12 cellular contexts compared by ENCODE assay signal in genomic region chr2:86393521-86394490, GRCh38. TPM values are rescaled to one million over a fixed set of nuclear protein-coding genes. Genes with fewer than 3 reads are reported as not detected.
DNase-seq lines count a peak whose midpoint lies in the region; ATAC-seq and TF ChIP-seq lines count a peak whose summit lies in the region.
"Had no signal": no experiment of that assay in that cellular context is flagged by ENCODE, and none has a peak within 500 bp of the region (broad histone marks: within the 10 kb centered on the region; RNA-seq: fewer than 3 reads in every experiment).

No MANE protein-coding gene starts in this region.

- H3K27ac ChIP-seq in mammary epithelial cell (ENCODE audit: insufficient read depth, low read depth, low read length) = no peak overlapping the region
- H3K27ac ChIP-seq in gastroesophageal sphincter = no peak overlapping the region
- H3K27ac ChIP-seq: thoracic aorta had no signal

- H3K4me3 ChIP-seq in mammary epithelial cell (replicated peaks in 1 of 3; ENCODE audit: insufficient read depth in 1 of 3, low read depth in 2 of 3, low read length in 3 of 3) = no peak overlapping the region
- no peak overlapping the region for H3K4me3 ChIP-seq in mucosa of stomach (ENCODE audit: low read length)
- no peak overlapping the region for H3K4me3 ChIP-seq in gastroesophageal sphincter
- H3K4me3 ChIP-seq: thoracic aorta had no signal

- CTCF ChIA-PET in mammary epithelial cell (lab: Charles Lee; ENCODE audit: low non-redundant PET) = interaction anchor here (0.6 kb wide), 1 partner anchor 206 kb away, joined by 4 read pairs; no protein-coding TSS in a partner anchor

- peaks cover 2% of the 10 kb centered on the region for H3K4me1 Mint-ChIP-seq in T-helper 17 cell

- H3K4me1 ChIP-seq in mammary epithelial cell (ENCODE audit: insufficient read depth, low read length) (peaks cover 13% of the 10 kb centered on the region), mucosa of stomach (ENCODE audit: control insufficient read depth, insufficient read depth, low read length) (peaks cover 15% of the 10 kb centered on the region), gastroesophageal sphincter (peaks cover 0 to 8% (median 0%) of the 10 kb centered on the region in 3 donors)

- no peak overlapping the region for H3K9ac ChIP-seq in mammary epithelial cell (ENCODE audit: insufficient read depth, low read length)
- peak overlapping the region; percentile 19 for H3K9ac ChIP-seq in mucosa of stomach (ENCODE audit: low read length)

- H3K4me2 ChIP-seq in mammary epithelial cell (ENCODE audit: insufficient read depth, low read depth, low read length) = peak overlapping the region; percentile 23

- no peaks in the 10 kb centered on the region for H3K27me3 ChIP-seq in mammary epithelial cell (ENCODE audit: insufficient read depth, low read length)
- H3K27me3 ChIP-seq in mucosa of stomach (ENCODE audit: control insufficient read depth, insufficient read depth, low read length) = no peaks in the 10 kb centered on the region
- H3K27me3 ChIP-seq in gastroesophageal sphincter = no peaks in the 10 kb centered on the region

- 56% methylated on average over 1 of the region's 1 CpG for WGBS in mammary epithelial cell (ENCODE audit: low coverage, missing lambda C conversion rate)
- WGBS in gastroesophageal sphincter (ENCODE audit: low coverage in 1 of 2), 2 donors = 50 to 60% methylated on average over 1 of the region's 1 CpG

- H2AFZ ChIP-seq in mammary epithelial cell (ENCODE audit: low read depth, low read length) = no peak overlapping the region

- in situ Hi-C loops in mammary epithelial cell (cut with MboI; ENCODE audit: low sequenced_read_pairs in 2 of 2) = no loop called here

- ATAC-seq in GM18505 (IDR thresholded peaks at IDR 0.05; ENCODE audit: unreplicated experiment) (no peak), T-helper 17 cell (no peak), gastroesophageal sphincter (no peak)
- ATAC-seq: activated CD8-positive, alpha-beta memory T cell treated with anti-CD3 and anti-CD28 coated beads, Interleukin-2, amount 10 ng/mL, durations not matched to agents 7 days and 5 days had no signal

- TF ChIP-seq POLR2A in GM18505 (IDR thresholded peaks at IDR 0.05; ENCODE audit: borderline replicate concordance, extremely low read depth, insufficient read depth, insufficient read length) (no peak), gastroesophageal sphincter (IDR thresholded peaks at IDR 0.05) (no peak)

- H3K36me3 ChIP-seq in mammary epithelial cell (ENCODE audit: insufficient read depth, low read length) = no peaks in the 10 kb centered on the region
- H3K36me3 ChIP-seq in mucosa of stomach (ENCODE audit: control insufficient read depth, insufficient read depth, low read length) = no peaks in the 10 kb centered on the region
- no peaks in the 10 kb centered on the region for H3K36me3 ChIP-seq in gastroesophageal sphincter
- H3K36me3 ChIP-seq: thoracic aorta had no signal

- no peaks in the 10 kb centered on the region for H3K79me2 ChIP-seq in mammary epithelial cell (ENCODE audit: insufficient read depth, low read length)

- no peak overlapping the region for H3K27ac Mint-ChIP-seq in T-helper 17 cell
- H3K27ac Mint-ChIP-seq: activated CD8-positive, alpha-beta memory T cell treated with anti-CD3 and anti-CD28 coated beads, Interleukin-2, amount 10 ng/mL, durations not matched to agents 7 days and 5 days had no signal

- peaks cover 1% of the 10 kb centered on the region for H3K36me3 Mint-ChIP-seq in T-helper 17 cell (ENCODE audit: low read depth)
- H3K36me3 Mint-ChIP-seq: activated CD8-positive, alpha-beta memory T cell treated with anti-CD3 and anti-CD28 coated beads, Interleukin-2, amount 10 ng/mL, durations not matched to agents 7 days and 5 days had no signal

- no peak overlapping the region for H3K4me3 Mint-ChIP-seq in T-helper 17 cell
- H3K4me3 Mint-ChIP-seq: activated CD8-positive, alpha-beta memory T cell treated with anti-CD3 and anti-CD28 coated beads, Interleukin-2, amount 10 ng/mL, durations not matched to agents 7 days and 5 days had no signal

- TF ChIP-seq EP300 in gastroesophageal sphincter (IDR thresholded peaks at IDR 0.05) = no peak

- peak; percentile 51 for DNase-seq in DMS79 treated with DMSO at 0.1 percent for 48 hours (lab: John Stamatoyannopoulos, UW)
- peak; percentile 83 for DNase-seq in M059J (ENCODE audit: low read depth)
- DNase-seq in mammary epithelial cell = peak; percentile 77
- DNase-seq in T-helper 17 cell = no peak
- no peak for DNase-seq in RPMI8226
- DNase-seq: activated CD8-positive, alpha-beta memory T cell treated with anti-CD3 and anti-CD28 coated beads, Interleukin-2, amount 10 ng/mL, durations not matched to agents 7 days and 5 days; head of caudate nucleus; NCI-H2029 treated with DMSO at 0.1 percent for 48 hours had no signal

- no TSS peak for BruUV-seq in mammary epithelial cell (replicated peaks; lab: Mats Ljungman, UMichigan)

- TF ChIP-seq CTCF in mammary epithelial cell (conservative IDR thresholded peaks at IDR 0.05 in 1 of 2, IDR thresholded peaks at IDR 0.05 in 1 of 2; ENCODE audit: extremely low read depth in 1 of 2, insufficient read depth in 1 of 2, low read depth in 1 of 2, low read length in 2 of 2) (no peak), gastroesophageal sphincter (IDR thresholded peaks at IDR 0.05) (no peak)

- H3K27me3 Mint-ChIP-seq in T-helper 17 cell = peaks cover 27% of the 10 kb centered on the region

- intact Hi-C loops in mammary epithelial cell (cut with micrococcal nuclease) = no loop called here

- H4K20me1 ChIP-seq in mammary epithelial cell (ENCODE audit: insufficient read depth, low read length) = no peaks in the 10 kb centered on the region

- no peaks in the 10 kb centered on the region for H3K9me3 ChIP-seq in mammary epithelial cell (replicated peaks; ENCODE audit: insufficient read depth, low read length)
- H3K9me3 ChIP-seq in mucosa of stomach (ENCODE audit: control insufficient read depth, low read length) = no peaks in the 10 kb centered on the region
- no peaks in the 10 kb centered on the region for H3K9me3 ChIP-seq in T-helper 17 cell (ENCODE audit: control insufficient read depth, low read length, poor library complexity, severe bottlenecking)
- no peaks in the 10 kb centered on the region for H3K9me3 ChIP-seq in gastroesophageal sphincter
- H3K9me3 ChIP-seq: thoracic aorta had no signal

- dilution Hi-C loops in mammary epithelial cell (cut with HindIII; ENCODE audit: low sequenced_read_pairs) = no loop called here

RNA-seq across cellular contexts. Expression of gene KDM3A, which starts 47.4 kb away (rescaled TPM):
- 9.6 and 22.8 TPM in 2 replicates for total RNA-seq in M059J (2014; rRNA removed; shearing (Covaris generic))
- 10 to 100 TPM; 20.0 to 29.5 TPM for total RNA-seq in mammary epithelial cell
- 15.4 TPM for polyA plus RNA-seq in mammary epithelial cell
- polyA minus RNA-seq in mammary epithelial cell = 22.5 TPM
- total RNA-seq in T-helper 17 cell = 100 to 1,000 TPM; 156 to 161 TPM
- total RNA-seq in gastroesophageal sphincter = 10 to 100 TPM; 40.5 to 81.8 (median 63.2) TPM

RNA-seq across cellular contexts. Expression of gene REEP1, which starts 56.4 kb away (rescaled TPM):
- total RNA-seq in M059J (2014; rRNA removed; shearing (Covaris generic)) = 2.5 and 3.4 TPM in 2 replicates
- total RNA-seq in mammary epithelial cell = under 1 TPM in 1 of 2 donors, not detected in 1; under 0.01 TPM
- polyA plus RNA-seq in mammary epithelial cell = 0.09 TPM
- polyA minus RNA-seq in mammary epithelial cell = not detected
- 1 to 10 TPM in 1 of 2 donors, not detected in 1; 2.2 TPM for total RNA-seq in T-helper 17 cell
- total RNA-seq in gastroesophageal sphincter = 100 to 1,000 TPM in 1 of 4 donors, 10 to 100 TPM in 3; 22.9 to 107 (median 70.7) TPM

Comparison
In these comparisons a context has a peak if more than half of its experiments do, and no peak if none do; other contexts are left out.
1. DNase-seq: peak in DMS79 treated with DMSO at 0.1 percent for 48 hours (single experiment), M059J (single experiment) and mammary epithelial cell (single experiment); none in T-helper 17 cell (0 of 3) and RPMI8226 (single experiment).